22 cellular contexts compared by ENCODE assay signal in the genomic region with DNA sequence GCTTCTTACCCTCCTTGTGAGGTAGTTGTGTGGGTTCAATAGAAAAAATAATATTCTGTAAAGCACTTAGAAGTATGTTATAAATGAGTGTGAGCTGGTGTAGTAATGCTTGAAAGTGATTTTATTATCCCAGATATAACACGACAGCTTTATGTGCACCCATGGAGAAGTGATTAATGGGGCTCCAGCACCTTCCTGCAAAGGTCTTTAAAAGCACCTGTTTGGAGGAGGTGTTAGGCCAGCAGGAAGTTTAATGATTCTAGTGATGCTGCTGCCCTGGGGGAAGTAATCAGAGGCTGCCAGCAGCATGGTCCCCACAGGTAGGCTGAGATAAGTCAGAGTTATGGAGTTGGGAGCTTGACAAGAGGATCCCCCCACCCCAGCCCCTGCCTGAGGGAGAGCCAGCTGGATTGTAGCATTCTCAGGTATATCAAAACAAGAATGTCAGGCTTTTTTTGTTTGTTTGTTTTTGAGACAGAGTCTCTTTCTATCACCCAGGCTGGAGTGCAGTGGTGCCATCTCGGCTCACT.
"Had no signal": no experiment of that assay in that cellular context is flagged by ENCODE, and none has a peak within 500 bp of the region (broad histone marks: within the 10 kb centered on the region; RNA-seq: fewer than 3 reads in every experiment).

No MANE protein-coding gene starts in this region.

- DNase-seq: activated CD4-positive, alpha-beta T cell treated with anti-CD3 and anti-CD28 coated beads for 4 hours; activated CD8-positive, alpha-beta memory T cell treated with anti-CD3 and anti-CD28 coated beads, Interleukin-2, amount 50 U/mL, for 4 hours; activated CD8-positive, alpha-beta T cell treated with anti-CD3 and anti-CD28 coated beads for 36 hours; activated gamma-delta T cell treated with Interleukin-2 at 50 U/mL for 16 hours; activated naive CD4-positive, alpha-beta T cell treated with anti-CD3 and anti-CD28 coated beads, Interleukin-2, amount 10 ng/mL, durations not matched to agents 7 days and 5 days; activated naive CD8-positive, alpha-beta T cell treated with anti-CD3 and anti-CD28 coated beads for 36 hours; activated T-cell treated with anti-CD3 and anti-CD28 coated beads, Interleukin-2, amount 50 U/mL, for 72 hours; brain microvascular endothelial cell; NCI-H1048; NCI-H1694; NCI-H2029; NCI-H2171; NCI-H2227 treated with DMSO at 0.1 percent for 48 hours; NCI-H446 treated with DMSO at 0.1 percent for 48 hours; NCI-H524 treated with DMSO at 0.1 percent for 48 hours; PC-3; SHP77; SW 1271 had no signal

- H3K27me3 ChIP-seq: brain microvascular endothelial cell had no signal

- H3K9me3 ChIP-seq: SJSA1 had no signal

- H3K4me1 ChIP-seq: SJSA1 had no signal

- ATAC-seq: activated CD4-positive, CD25-positive, alpha-beta regulatory T cell treated with anti-CD3 and anti-CD28 coated beads, Interleukin-2, amount 50 U/mL, for 24 hours; activated CD8-positive, alpha-beta T cell treated with anti-CD3 and anti-CD28 coated beads for 36 hours; activated T-cell treated with anti-CD3 and anti-CD28 coated beads, Interleukin-2, amount 50 U/mL, for 72 hours; PC-3; SK-N-SH treated with all-trans-retinoic acid at 6 μM for 48 hours had no signal

- H3K36me3 ChIP-seq: brain microvascular endothelial cell, cardiac muscle cell, SJSA1 had no signal

- H3K27ac ChIP-seq: brain microvascular endothelial cell, cardiac muscle cell, SJSA1 had no signal

- H3K4me3 ChIP-seq: cardiac muscle cell, SJSA1 had no signal
